1 cellular context compared by ENCODE assay signal in the genomic region with DNA sequence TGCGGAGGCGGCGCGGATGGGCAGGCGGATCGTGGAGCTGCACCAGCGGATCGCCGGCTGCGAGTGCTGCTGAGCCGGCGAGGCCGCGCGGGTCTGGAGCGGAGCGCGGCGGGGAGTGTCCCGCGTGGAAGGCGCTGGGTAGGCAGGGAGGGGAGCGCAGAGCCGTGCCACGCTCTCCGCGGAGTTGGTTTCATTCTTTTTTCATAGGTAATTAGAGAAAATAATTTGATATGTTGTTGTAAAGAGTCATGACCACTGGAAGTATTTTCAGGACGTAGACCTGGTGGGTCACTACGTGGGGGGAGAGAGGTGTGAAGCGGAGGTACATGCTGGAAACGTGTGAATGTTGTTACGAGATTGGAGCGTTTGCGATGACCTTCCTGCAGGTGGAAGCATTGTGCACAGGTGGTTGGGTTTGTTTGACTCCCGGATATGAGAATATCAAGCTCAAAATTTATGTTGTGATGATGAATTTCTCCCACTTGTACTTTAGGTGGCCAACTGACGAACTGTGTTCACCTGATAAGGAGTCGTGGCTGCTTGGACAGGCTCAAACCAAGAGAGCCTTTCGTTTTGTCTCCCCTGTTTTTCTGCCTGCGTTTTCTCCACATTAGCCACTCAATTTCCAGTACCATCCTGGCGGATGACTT.
A peak's percentile ranks its signal among the peaks of the same experiment; 100 is the strongest.
TF ChIP-seq lines count a peak whose summit lies in the region.

No MANE protein-coding gene starts in this region.

TF ChIP-seq in H1, 55 proteins besides CTCF, POLR2A, EP300 and RAD21:
- TF ChIP-seq HDAC2 (IDR thresholded peaks at IDR 0.05; ENCODE audit: borderline replicate concordance in 1 of 2, low read depth in 2 of 2, low read length in 2 of 2) = 0 out of 4 replicates have a peak, but pooled peaks of 1 of the 2 experiments have one; percentile 27
- TF ChIP-seq KDM5A (IDR thresholded peaks at IDR 0.05; ENCODE audit: low read length) = 0 out of 2 replicates have a peak, but pooled peaks have one; percentile 27
- no peak for TF ChIP-seq ASH2L (IDR thresholded peaks at IDR 0.05; ENCODE audit: low read length)
- TF ChIP-seq, protein P1, sequence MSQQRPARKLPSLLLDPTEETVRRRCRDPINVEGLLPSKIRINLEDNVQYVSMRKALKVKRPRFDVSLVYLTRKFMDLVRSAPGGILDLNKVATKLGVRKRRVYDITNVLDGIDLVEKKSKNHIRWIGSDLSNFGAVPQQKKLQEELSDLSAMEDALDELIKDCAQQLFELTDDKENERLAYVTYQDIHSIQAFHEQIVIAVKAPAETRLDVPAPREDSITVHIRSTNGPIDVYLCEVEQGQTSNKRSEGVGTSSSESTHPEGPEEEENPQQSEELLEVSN (IDR thresholded peaks at IDR 0.05) = peak; percentile 79
- no peak for TF ChIP-seq BACH1 (IDR thresholded peaks at IDR 0.05; ENCODE audit: low read length)
- TF ChIP-seq EZH2 (IDR thresholded peaks at IDR 0.05; ENCODE audit: low read depth, low read length, severe bottlenecking) = no peak
- peak; percentile 88 for TF ChIP-seq MAX (IDR thresholded peaks at IDR 0.05)
- TF ChIP-seq, protein P2, sequence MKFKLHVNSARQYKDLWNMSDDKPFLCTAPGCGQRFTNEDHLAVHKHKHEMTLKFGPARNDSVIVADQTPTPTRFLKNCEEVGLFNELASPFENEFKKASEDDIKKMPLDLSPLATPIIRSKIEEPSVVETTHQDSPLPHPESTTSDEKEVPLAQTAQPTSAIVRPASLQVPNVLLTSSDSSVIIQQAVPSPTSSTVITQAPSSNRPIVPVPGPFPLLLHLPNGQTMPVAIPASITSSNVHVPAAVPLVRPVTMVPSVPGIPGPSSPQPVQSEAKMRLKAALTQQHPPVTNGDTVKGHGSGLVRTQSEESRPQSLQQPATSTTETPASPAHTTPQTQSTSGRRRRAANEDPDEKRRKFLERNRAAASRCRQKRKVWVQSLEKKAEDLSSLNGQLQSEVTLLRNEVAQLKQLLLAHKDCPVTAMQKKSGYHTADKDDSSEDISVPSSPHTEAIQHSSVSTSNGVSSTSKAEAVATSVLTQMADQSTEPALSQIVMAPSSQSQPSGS (IDR thresholded peaks at IDR 0.05; ENCODE audit: low read length) = no peak
- no peak for TF ChIP-seq USF2 (IDR thresholded peaks at IDR 0.05; ENCODE audit: low read length)
- TF ChIP-seq EGR1 (IDR thresholded peaks at IDR 0.05; ENCODE audit: borderline replicate concordance, low read depth, low read length) = no peak
- TF ChIP-seq CREB1 (IDR thresholded peaks at IDR 0.05) = 0 out of 2 replicates have a peak, but pooled peaks have one; percentile 31
TF ChIP-seq in H1: peak in this region for 5.
